Comparison of ENCODE assay signal across 8 cellular contexts in genomic region chr16:2214721-2214970, GRCh38. TPM values are rescaled to one million over a fixed set of nuclear protein-coding genes. Genes with fewer than 3 reads are reported as not detected.
DNase-seq lines count a peak whose midpoint lies in the region; ATAC-seq and TF ChIP-seq lines count a peak whose summit lies in the region.

Gene PGP (minus strand): TSS chr16:2214840. CDS start chr16:2214777, 63 bp downstream.

- peak within 1 kb of the TSS; percentile 40 to 97 (median 86) for H3K4me3 ChIP-seq in heart right ventricle

- ATAC-seq in GM18867 (IDR thresholded peaks at IDR 0.05; ENCODE audit: unreplicated experiment) (peak; percentile 85), HG03045 (IDR thresholded peaks at IDR 0.05; ENCODE audit: unreplicated experiment) (peak; percentile 80), heart right ventricle (peak in 4 of 8 donors; percentile 84 to 92 (median 88)), sciatic nerve (peak; percentile 96), GM19455 (IDR thresholded peaks at IDR 0.05; ENCODE audit: unreplicated experiment) (no peak)

- 0 to 1% methylated on average over 42 to 47 of the region's 47 CpGs for WGBS in heart right ventricle, 2 donors

- no peaks in the 10 kb centered on the region for H3K9me3 ChIP-seq in heart right ventricle

- H3K27me3 Mint-ChIP-seq in activated CD4-positive, alpha-beta memory T cell treated with anti-CD3 and anti-CD28 coated beads, Interleukin-2, amount 10 ng/mL, durations not matched to agents 7 days and 5 days, result no peaks in the 10 kb centered on the region

- H3K4me1 ChIP-seq in heart right ventricle, result peaks cover 17 to 49% (median 32%) of the 10 kb centered on the region in 9 donors

- H3K9me3 Mint-ChIP-seq in activated CD4-positive, alpha-beta memory T cell treated with anti-CD3 and anti-CD28 coated beads, Interleukin-2, amount 10 ng/mL, durations not matched to agents 7 days and 5 days, result no peaks in the 10 kb centered on the region

- CTCF ChIA-PET in activated CD4-positive, alpha-beta memory T cell treated with anti-CD3 and anti-CD28 coated beads, Interleukin-2, amount 10 ng/mL, durations not matched to agents 7 days and 5 days (lab: Charles Lee), result interaction anchor here (1.0 to 2.0 kb wide), 6 partner anchors 8 to 306 kb away, joined by 3 to 8 read pairs (median 5); partner anchors contain the start of genes AMDHD2, E4F1, ECI1 and TRAF7

- H3K27me3 ChIP-seq in heart right ventricle, result no peaks in the 10 kb centered on the region

- peaks cover 25% of the 10 kb centered on the region for H3K4me1 Mint-ChIP-seq in activated CD4-positive, alpha-beta memory T cell treated with anti-CD3 and anti-CD28 coated beads, Interleukin-2, amount 10 ng/mL, durations not matched to agents 7 days and 5 days

- peaks cover 0 to 7% (median 0%) of the 10 kb centered on the region in 9 donors for H3K36me3 ChIP-seq in heart right ventricle

- peak within 1 kb of the TSS; percentile 82 for H3K27ac Mint-ChIP-seq in activated CD4-positive, alpha-beta memory T cell treated with anti-CD3 and anti-CD28 coated beads, Interleukin-2, amount 10 ng/mL, durations not matched to agents 7 days and 5 days

- H3K27ac ChIP-seq in heart right ventricle, result peak within 1 kb of the TSS; percentile 76 to 95 (median 90)

- intact Hi-C loops in heart right ventricle (cut with DNase I), result no loop called here
- intact Hi-C loops in sciatic nerve (cut with DNase I), result no loop called here

- POLR2A ChIA-PET in activated CD4-positive, alpha-beta memory T cell treated with anti-CD3 and anti-CD28 coated beads, Interleukin-2, amount 10 ng/mL, durations not matched to agents 7 days and 5 days (lab: Charles Lee), result interaction anchor here (0.6 to 3.7 kb wide), 16 partner anchors 9 to 537 kb away, joined by 3 to 43 read pairs (median 6); partner anchors contain the start of genes DNASE1L2, E4F1, ECI1 and JPT2

- no peak for TF ChIP-seq CTCF in heart right ventricle (IDR thresholded peaks at IDR 0.05)

- DNase-seq in activated CD4-positive, alpha-beta memory T cell treated with anti-CD3 and anti-CD28 coated beads, Interleukin-2, amount 10 ng/mL, durations not matched to agents 7 days and 5 days, result no peak
- DNase-seq in heart right ventricle (no peak), sciatic nerve (ENCODE audit: low spot score) (no peak), germinal center (ENCODE audit: low spot score) (no peak), HuH-7.5 (ENCODE audit: low spot score) (no peak)

- peaks cover 10% of the 10 kb centered on the region for H3K36me3 Mint-ChIP-seq in activated CD4-positive, alpha-beta memory T cell treated with anti-CD3 and anti-CD28 coated beads, Interleukin-2, amount 10 ng/mL, durations not matched to agents 7 days and 5 days (ENCODE audit: low read depth)

- peak within 1 kb of the TSS; percentile 82 for H3K4me3 Mint-ChIP-seq in activated CD4-positive, alpha-beta memory T cell treated with anti-CD3 and anti-CD28 coated beads, Interleukin-2, amount 10 ng/mL, durations not matched to agents 7 days and 5 days

RNA-seq across cellular contexts. Expression of gene PGP, which starts in this region (rescaled TPM):
- 10 to 100 TPM; 17.9 to 19.2 TPM for total RNA-seq in activated CD4-positive, alpha-beta memory T cell treated with anti-CD3 and anti-CD28 coated beads, Interleukin-2, amount 10 ng/mL, durations not matched to agents 7 days and 5 days
- total RNA-seq in heart right ventricle (10 to 100 TPM; 21.1 to 48.3 (median 25.7) TPM), sciatic nerve (11.8 TPM)
- polyA plus RNA-seq in heart right ventricle, result 10 to 100 TPM; 31.3 to 33.1 TPM
